9 cellular contexts compared by ENCODE assay signal in genomic region chr19:49391581-49392399, GRCh38. TPM values are rescaled to one million over a fixed set of nuclear protein-coding genes. Genes with fewer than 3 reads are reported as not detected.
DNase-seq lines count a peak whose midpoint lies in the region; ATAC-seq and TF ChIP-seq lines count a peak whose summit lies in the region.
"Had no signal": no experiment of that assay in that cellular context is flagged by ENCODE, and none has a peak within 500 bp of the region (broad histone marks: within the 10 kb centered on the region; RNA-seq: fewer than 3 reads in every experiment).

No MANE protein-coding gene starts in this region.

- intact Hi-C loops in ovary (cut with DNase I) = loop anchor here in 1 of 4 donors (2.0 kb wide), 1 partner anchor 51 kb away; no protein-coding TSS in a partner anchor

- TF ChIP-seq POLR2A in gastroesophageal sphincter (IDR thresholded peaks at IDR 0.05) (no peak), ovary (IDR thresholded peaks at IDR 0.05) (no peak), tibial nerve (IDR thresholded peaks at IDR 0.05) (no peak)

- no peaks in the 10 kb centered on the region for H3K36me3 ChIP-seq in MG63
- no peaks in the 10 kb centered on the region for H3K36me3 ChIP-seq in SJSA1
- H3K36me3 ChIP-seq in gastroesophageal sphincter = no peaks in the 10 kb centered on the region
- H3K36me3 ChIP-seq in ovary = no peaks in the 10 kb centered on the region
- H3K36me3 ChIP-seq in tibial nerve = no peaks in the 10 kb centered on the region

- TF ChIP-seq EP300 in gastroesophageal sphincter (IDR thresholded peaks at IDR 0.05) (no peak), ovary (IDR thresholded peaks at IDR 0.05) (no peak), tibial nerve (IDR thresholded peaks at IDR 0.05) (no peak)

- WGBS in gastroesophageal sphincter (ENCODE audit: low coverage in 1 of 2), 2 donors = 16 to 48% methylated on average over 4 to 14 of the region's 14 CpGs
- 14 to 22% (median 16%) methylated on average over 13 to 14 of the region's 14 CpGs for WGBS in ovary, 3 donors
- 20 to 23% methylated on average over 13 to 14 of the region's 14 CpGs for WGBS in tibial nerve, 2 donors

- H3K27me3 ChIP-seq in MG63 (peaks cover 7% of the 10 kb centered on the region), SJSA1 (replicated peaks) (peaks cover 36% of the 10 kb centered on the region), gastroesophageal sphincter (peaks cover 73% of the 10 kb centered on the region), ovary (no peaks in the 10 kb centered on the region), tibial nerve (peaks cover 0 to 39% of the 10 kb centered on the region in 2 donors)

- no peaks in the 10 kb centered on the region for H3K4me1 ChIP-seq in SJSA1 (replicated peaks)
- H3K4me1 ChIP-seq in gastroesophageal sphincter = no peaks in the 10 kb centered on the region
- H3K4me1 ChIP-seq in ovary (ENCODE audit: insufficient read depth) = no peaks in the 10 kb centered on the region
- no peaks in the 10 kb centered on the region for H3K4me1 ChIP-seq in tibial nerve

- H3K27ac ChIP-seq in SJSA1 (no peak overlapping the region), gastroesophageal sphincter (no peak overlapping the region), ovary (no peak overlapping the region), tibial nerve (no peak overlapping the region)

- DNase-seq in MG63 = peak; percentile 67
- peak; percentile 38 to 68 for DNase-seq in SJSA1 (ENCODE audit: low read depth in 1 of 2, low spot score in 2 of 2)
- DNase-seq in activated gamma-delta T cell (lab: John Stamatoyannopoulos, UW) = peak; percentile 28
- peak; percentile 57 to 74 (median 64) for DNase-seq in ovary
- peak; percentile 59 to 65 for DNase-seq in tibial nerve (ENCODE audit: low spot score in 2 of 2)

- TF ChIP-seq CTCF in GM12801 (IDR thresholded peaks at IDR 0.05; ENCODE audit: extremely low read depth, insufficient read length) (peak; percentile 54), gastroesophageal sphincter (IDR thresholded peaks at IDR 0.05) (peak in 3 of 4 experiments; percentile 78 to 85 (median 83)), ovary (IDR thresholded peaks at IDR 0.05) (peak in 2 of 3 donors; percentile 60 to 62), tibial nerve (IDR thresholded peaks at IDR 0.05) (peak; percentile 63 to 91 (median 75))

- H3K4me3 ChIP-seq in MG63 = no peak overlapping the region
- no peak overlapping the region for H3K4me3 ChIP-seq in SJSA1
- H3K4me3 ChIP-seq in gastroesophageal sphincter = no peak overlapping the region
- H3K4me3 ChIP-seq in ovary = no peak overlapping the region
- no peak overlapping the region for H3K4me3 ChIP-seq in tibial nerve

- ATAC-seq in gastroesophageal sphincter (peak; percentile 83), GM19467 (IDR thresholded peaks at IDR 0.05; ENCODE audit: unreplicated experiment) (no peak)

- H3K9me3 ChIP-seq in MG63 (no peaks in the 10 kb centered on the region), SJSA1 (replicated peaks) (no peaks in the 10 kb centered on the region), gastroesophageal sphincter (no peaks in the 10 kb centered on the region), ovary (no peaks in the 10 kb centered on the region), tibial nerve (no peaks in the 10 kb centered on the region)

RNA-seq across cellular contexts. Expression of gene KASH5, which starts 3.7 kb away (rescaled TPM):
- total RNA-seq in MG63 (2014; rRNA removed; shearing (Covaris generic); ENCODE audit: low replicate concordance) = not detected in 2 replicates
- not detected in 2 replicates for total RNA-seq in SJSA1 (2014; rRNA removed; shearing (Covaris generic))
- total RNA-seq in gastroesophageal sphincter = not detected
- under 1 TPM in 1 of 7 donors, not detected in 6; 0.23 TPM for total RNA-seq in ovary
- polyA plus RNA-seq in ovary = under 1 TPM in 1 of 2 donors, not detected in 1; 0.15 TPM
- total RNA-seq in tibial nerve = not detected
- total RNA-seq: pulmonary artery endothelial cell had no signal

RNA-seq across cellular contexts. Expression of gene DKKL1, which starts 28.1 kb away (rescaled TPM):
- total RNA-seq in MG63 (2014; rRNA removed; shearing (Covaris generic); ENCODE audit: low replicate concordance) = not detected in 2 replicates
- 0.13 and 0.75 TPM in 2 replicates for total RNA-seq in SJSA1 (2014; rRNA removed; shearing (Covaris generic))
- total RNA-seq in gastroesophageal sphincter (not detected), ovary (1 to 10 TPM in 5 of 7 donors, under 1 TPM in 1, not detected in 1; 0.22 to 2.4 (median 1.3) TPM), tibial nerve (not detected)
- under 1 TPM; 0.35 to 0.42 TPM for polyA plus RNA-seq in ovary
- total RNA-seq: pulmonary artery endothelial cell had no signal

RNA-seq across cellular contexts. Expression of gene TEAD2, which starts 29.6 kb away (rescaled TPM):
- total RNA-seq in MG63 (2014; rRNA removed; shearing (Covaris generic); ENCODE audit: low replicate concordance) = 13.5 and 14.6 TPM in 2 replicates
- 27.7 and 33.7 TPM in 2 replicates for total RNA-seq in SJSA1 (2014; rRNA removed; shearing (Covaris generic))
- 10 to 100 TPM; 47.5 to 73.1 (median 51.1) TPM for total RNA-seq in gastroesophageal sphincter
- total RNA-seq in ovary = 10 to 100 TPM; 27.8 to 63.1 (median 47.3) TPM
- 10 to 100 TPM; 34.0 to 38.4 TPM for polyA plus RNA-seq in ovary
- total RNA-seq in tibial nerve = 10 to 100 TPM; 17.8 to 39.0 (median 21.4) TPM

RNA-seq across cellular contexts. Expression of gene PTH2, which starts 31.5 kb away (rescaled TPM):
- not detected in 2 replicates for total RNA-seq in MG63 (2014; rRNA removed; shearing (Covaris generic); ENCODE audit: low replicate concordance)
- not detected in 2 replicates for total RNA-seq in SJSA1 (2014; rRNA removed; shearing (Covaris generic))
- not detected for total RNA-seq in gastroesophageal sphincter
- total RNA-seq in ovary = not detected
- not detected for polyA plus RNA-seq in ovary
- total RNA-seq in tibial nerve = not detected
- total RNA-seq: pulmonary artery endothelial cell had no signal

RNA-seq across cellular contexts. Expression of gene GFY, which starts 33.4 kb away (rescaled TPM):
- total RNA-seq in MG63 (2014; rRNA removed; shearing (Covaris generic); ENCODE audit: low replicate concordance) = not detected in 2 replicates
- not detected in 2 replicates for total RNA-seq in SJSA1 (2014; rRNA removed; shearing (Covaris generic))
- total RNA-seq in gastroesophageal sphincter (not detected), ovary (not detected), tibial nerve (not detected)
- not detected for polyA plus RNA-seq in ovary
- total RNA-seq: pulmonary artery endothelial cell had no signal
